Comparison of ENCODE assay signal across 9 cellular contexts in the genomic region with DNA sequence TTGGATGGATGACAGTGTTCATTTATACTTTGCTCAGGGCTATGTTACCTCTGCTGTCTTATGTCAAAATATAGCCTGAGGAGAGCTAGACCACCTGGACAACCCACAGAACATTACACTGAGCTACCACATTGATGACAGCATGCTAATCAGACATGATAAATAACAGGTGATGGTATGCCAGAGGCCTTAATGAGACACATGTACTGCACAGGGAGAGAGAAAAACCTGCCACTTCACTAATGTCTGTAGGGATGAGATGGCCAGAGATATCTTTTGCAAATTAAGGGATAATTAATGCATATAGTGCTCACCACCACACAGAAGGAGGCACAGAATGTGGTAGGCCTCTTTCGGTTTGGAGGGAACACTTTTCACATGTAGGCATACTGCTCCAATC.
"Had no signal": no experiment of that assay in that cellular context is flagged by ENCODE, and none has a peak within 500 bp of the region (broad histone marks: within the 10 kb centered on the region; RNA-seq: fewer than 3 reads in every experiment).

No MANE protein-coding gene starts in this region.

- H3K36me3 ChIP-seq: HAP-1 had no signal

- DNase-seq: GM23248, GOT3, H7, HFFc6, KBM-7 had no signal

- H3K4me3 ChIP-seq: GM23248, HAP-1 had no signal

- H3K27ac ChIP-seq: GM23248, HL-60 had no signal

- FAIRE-seq: HepG2 had no signal

- H3K4me1 ChIP-seq: HAP-1 had no signal

- ATAC-seq: HCT116, HepG2 had no signal

- H2AFZ ChIP-seq: GM23248 had no signal

- H3K9ac ChIP-seq: GM23248 had no signal

- H3K9me3 ChIP-seq: HAP-1 had no signal
